9 cellular contexts compared by ENCODE assay signal in the genomic region with DNA sequence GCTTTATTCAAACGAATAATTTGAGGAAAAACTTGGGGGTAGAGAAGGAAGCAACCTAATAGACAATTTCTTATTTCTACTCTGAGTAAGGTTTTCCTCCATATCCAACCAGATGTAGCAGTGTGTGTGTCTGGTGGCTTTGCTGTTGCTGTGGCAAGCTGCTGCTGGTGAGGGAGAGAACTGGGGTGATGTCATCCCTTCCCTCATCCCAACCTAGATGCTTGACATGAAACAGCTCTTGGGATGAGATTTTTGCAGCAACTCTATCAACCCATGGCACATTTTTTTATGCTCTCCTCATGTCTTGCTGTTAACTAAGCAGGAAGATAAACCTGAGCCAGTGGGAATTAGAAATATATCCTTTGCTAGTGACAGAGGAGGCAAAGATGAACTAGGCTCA.
DNase-seq lines count a peak whose midpoint lies in the region; ATAC-seq, FAIRE-seq and TF ChIP-seq lines count a peak whose summit lies in the region.
"Had no signal": no experiment of that assay in that cellular context is flagged by ENCODE, and none has a peak within 500 bp of the region (broad histone marks: within the 10 kb centered on the region; RNA-seq: fewer than 3 reads in every experiment).

No MANE protein-coding gene starts in this region.

- in situ Hi-C loops in brain microvascular endothelial cell (cut with HindIII; ENCODE audit: low pct_ligation_motif_present, low sequenced_read_pairs), result no loop called here

- H3K9me3 Mint-ChIP-seq in progenitor cell of endocrine pancreas (ENCODE audit: low read depth), result peaks cover 15% of the 10 kb centered on the region
- H3K9me3 Mint-ChIP-seq: central memory CD8-positive, alpha-beta T cell had no signal

- H3K4me1 Mint-ChIP-seq in progenitor cell of endocrine pancreas (ENCODE audit: low read depth), result peaks cover 14% of the 10 kb centered on the region
- H3K4me1 Mint-ChIP-seq: central memory CD8-positive, alpha-beta T cell had no signal

- peak overlapping the region; percentile 88 for H3K27ac ChIP-seq in brain microvascular endothelial cell

- no peaks in the 10 kb centered on the region for H3K27me3 Mint-ChIP-seq in progenitor cell of endocrine pancreas

- no peaks in the 10 kb centered on the region for H3K36me3 ChIP-seq in brain microvascular endothelial cell (replicated peaks)

- no peak for ATAC-seq in GM18870 (IDR thresholded peaks at IDR 0.05; ENCODE audit: unreplicated experiment)

- no peak overlapping the region for H3K27ac Mint-ChIP-seq in progenitor cell of endocrine pancreas

- DNase-seq in HCEC 1CT (peak; percentile 91), brain microvascular endothelial cell (peak; percentile 88), superior temporal gyrus (ENCODE audit: extremely low spot score) (peak; percentile 45), progenitor cell of endocrine pancreas (ENCODE audit: low spot score, unreplicated experiment) (no peak)
- DNase-seq in stimulated activated CD8-positive, alpha-beta memory T cell treated with anti-CD3 and anti-CD28 coated beads, Interleukin-4, amount 100 ng/mL, for 48 hours, result no peak
- DNase-seq: NCI-H1930 had no signal

- TF ChIP-seq CTCF in brain microvascular endothelial cell (IDR thresholded peaks at IDR 0.05; ENCODE audit: low read depth, low read length, missing control alignments) (no peak), progenitor cell of endocrine pancreas (IDR thresholded peaks at IDR 0.05; ENCODE audit: unreplicated experiment) (no peak)

- no peak overlapping the region for H3K4me3 Mint-ChIP-seq in progenitor cell of endocrine pancreas (ENCODE audit: low read depth)
- H3K4me3 Mint-ChIP-seq: central memory CD8-positive, alpha-beta T cell had no signal

- H3K27me3 ChIP-seq in brain microvascular endothelial cell (replicated peaks), result no peaks in the 10 kb centered on the region

- H3K36me3 Mint-ChIP-seq in progenitor cell of endocrine pancreas (ENCODE audit: insufficient read depth), result peaks cover 5% of the 10 kb centered on the region

- FAIRE-seq in islet of Langerhans (lab: Jason Lieb, UNC), result peak; percentile 9

- H3K4me3 ChIP-seq in brain microvascular endothelial cell (ENCODE audit: low read depth, low read length), result no peak overlapping the region

Comparison
In these comparisons a context has a peak if more than half of its experiments do, and no peak if none do; other contexts are left out.
1. DNase-seq: peak in HCEC 1CT (single experiment), brain microvascular endothelial cell (single experiment) and superior temporal gyrus (single experiment); none in stimulated activated CD8-positive, alpha-beta memory T cell treated with anti-CD3 and anti-CD28 coated beads, Interleukin-4, amount 100 ng/mL, for 48 hours (single experiment) and progenitor cell of endocrine pancreas (single experiment).